Comparison of ENCODE assay signal across 15 cellular contexts in genomic region chr6:44381739-44382138, GRCh38. TPM values are rescaled to one million over a fixed set of nuclear protein-coding genes. Genes with fewer than 3 reads are reported as not detected.
DNase-seq lines count a peak whose midpoint lies in the region; ATAC-seq and TF ChIP-seq lines count a peak whose summit lies in the region.
"Had no signal": no experiment of that assay in that cellular context is flagged by ENCODE, and none has a peak within 500 bp of the region (broad histone marks: within the 10 kb centered on the region; RNA-seq: fewer than 3 reads in every experiment).

No MANE protein-coding gene starts in this region.

- H3K27ac Mint-ChIP-seq in activated naive CD4-positive, alpha-beta T cell treated with anti-CD3 and anti-CD28 coated beads, Interleukin-2, amount 50 U/mL, for 72 hours, result no peak overlapping the region
- H3K27ac Mint-ChIP-seq: brain, nephron progenitor cell had no signal

- H3K9me3 ChIP-seq in neutrophil, result no peaks in the 10 kb centered on the region
- H3K9me3 ChIP-seq: BLaER1, esophagus squamous epithelium had no signal

- H3K4me3 ChIP-seq in fibroblast of villous mesenchyme (ENCODE audit: low read depth, low read length) (no peak overlapping the region), neutrophil (ENCODE audit: low read depth in 1 of 2, low read length in 1 of 2) (peak overlapping the region; percentile 21 to 26)
- H3K4me3 ChIP-seq: BLaER1, esophagus squamous epithelium had no signal

- in situ Hi-C loops in GM13977 (cut with MboI; ENCODE audit: low pct_unique_long_range_greater_than_20kb, low sequenced_read_pairs, unreplicated experiment), result no loop called here

- H3K27ac ChIP-seq in neutrophil, result peak overlapping the region; percentile 73
- H3K27ac ChIP-seq: BLaER1, esophagus squamous epithelium had no signal

- DNase-seq in KG1 (lab: John Stamatoyannopoulos, UW) (peak; percentile 26), SIG-M5 treated with dmso at 0.1 percent for 504 hours (lab: John Stamatoyannopoulos, UW; ENCODE audit: unreplicated experiment) (peak; percentile 80), fibroblast of villous mesenchyme (ENCODE audit: low read depth) (peak; percentile 14), GM13977 (ENCODE audit: low spot score) (no peak)
- no peak for DNase-seq in activated naive CD4-positive, alpha-beta T cell treated with anti-CD3 and anti-CD28 coated beads, Interleukin-2, amount 50 U/mL, for 72 hours (ENCODE audit: low spot score in 2 of 2)
- DNase-seq: esophagus squamous epithelium, NCI-H69, nephron progenitor cell, retina had no signal

- TF ChIP-seq CTCF in fibroblast of villous mesenchyme (IDR thresholded peaks at IDR 0.05; ENCODE audit: insufficient read depth, low read depth, low read length) (no peak), neutrophil (IDR thresholded peaks at IDR 0.05) (no peak), GM13977 (IDR thresholded peaks at IDR 0.05; ENCODE audit: extremely low read depth, insufficient read depth, missing control alignments) (no peak)

- no peak for ATAC-seq in activated naive CD4-positive, alpha-beta T cell treated with anti-CD3 and anti-CD28 coated beads, Interleukin-2, amount 50 U/mL, for 72 hours
- ATAC-seq in HG03039 (IDR thresholded peaks at IDR 0.05; ENCODE audit: unreplicated experiment), result no peak
- ATAC-seq in GM21390 (IDR thresholded peaks at IDR 0.05; ENCODE audit: unreplicated experiment), result no peak

- H3K27me3 ChIP-seq in neutrophil, result peaks cover 34% of the 10 kb centered on the region
- H3K27me3 ChIP-seq: BLaER1, esophagus squamous epithelium had no signal

- no peaks in the 10 kb centered on the region for H3K36me3 ChIP-seq in neutrophil
- H3K36me3 ChIP-seq: BLaER1, esophagus squamous epithelium had no signal

- H3K9me3 Mint-ChIP-seq in activated naive CD4-positive, alpha-beta T cell treated with anti-CD3 and anti-CD28 coated beads, Interleukin-2, amount 50 U/mL, for 72 hours, result no peaks in the 10 kb centered on the region
- H3K9me3 Mint-ChIP-seq: brain, nephron progenitor cell had no signal

- no peaks in the 10 kb centered on the region for H3K36me3 Mint-ChIP-seq in activated naive CD4-positive, alpha-beta T cell treated with anti-CD3 and anti-CD28 coated beads, Interleukin-2, amount 50 U/mL, for 72 hours
- H3K36me3 Mint-ChIP-seq: brain had no signal

- H3K4me1 ChIP-seq in neutrophil (ENCODE audit: control insufficient read depth in 1 of 2, insufficient read depth in 1 of 2, low read depth in 1 of 2, low read length in 1 of 2), result peaks cover 14 to 15% of the 10 kb centered on the region in 2 experiments

RNA-seq across cellular contexts. Expression of gene CDC5L, which starts 5.8 kb away (rescaled TPM):
- 17.7 and 24.2 TPM in 2 replicates for total RNA-seq in fibroblast of villous mesenchyme
- total RNA-seq in activated naive CD4-positive, alpha-beta T cell treated with anti-CD3 and anti-CD28 coated beads, Interleukin-2, amount 50 U/mL, for 72 hours, result 10 to 100 TPM; 22.7 to 25.2 TPM

RNA-seq across cellular contexts. Expression of gene SPATS1, which starts 39.3 kb away (rescaled TPM):
- total RNA-seq in fibroblast of villous mesenchyme, result not detected in 2 replicates
- not detected for total RNA-seq in activated naive CD4-positive, alpha-beta T cell treated with anti-CD3 and anti-CD28 coated beads, Interleukin-2, amount 50 U/mL, for 72 hours
- total RNA-seq: esophagus squamous epithelium; T-helper 1 cell treated with Interleukin-12 subunit alpha and Interleukin-12 subunit beta and Interleukin-4 antibody, amounts not matched to agents 30 ng/mL and 1 ng/mL, for 36 hours had no signal

Comparison
In these comparisons a context has a peak if more than half of its experiments do, and no peak if none do; other contexts are left out.
1. DNase-seq: peak in KG1 (single experiment), SIG-M5 treated with dmso at 0.1 percent for 504 hours (single experiment) and fibroblast of villous mesenchyme (single experiment); none in activated naive CD4-positive, alpha-beta T cell treated with anti-CD3 and anti-CD28 coated beads, Interleukin-2, amount 50 U/mL, for 72 hours (0 of 2) and GM13977 (single experiment).